ENCODE assay signal across 21 cellular contexts in the genomic region with DNA sequence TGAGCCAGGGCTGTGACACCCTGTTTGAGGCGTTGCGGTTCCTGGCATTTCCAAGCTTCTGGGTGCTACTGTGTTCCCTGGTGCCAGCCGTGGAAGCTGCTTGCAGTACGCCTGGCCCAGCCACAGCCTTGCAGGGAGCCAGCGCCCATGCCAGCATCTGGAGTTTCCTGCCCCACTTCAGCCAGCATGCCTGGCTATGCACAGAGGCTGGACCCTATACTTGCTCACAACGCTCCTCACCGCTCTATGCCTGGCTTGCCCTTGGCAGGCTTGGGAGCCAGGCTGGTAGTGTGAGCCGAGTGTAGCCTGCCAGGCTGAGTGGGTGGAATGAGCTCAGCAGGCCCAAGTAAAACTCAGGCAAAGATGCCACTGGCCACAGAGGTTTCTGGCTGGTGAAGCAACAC. TPM values are rescaled to one million over a fixed set of nuclear protein-coding genes. Genes with fewer than 3 reads are reported as not detected.
DNase-seq lines count a peak whose midpoint lies in the region; ATAC-seq, FAIRE-seq and TF ChIP-seq lines count a peak whose summit lies in the region.
"Had no signal": no experiment of that assay in that cellular context is flagged by ENCODE, and none has a peak within 500 bp of the region (broad histone marks: within the 10 kb centered on the region; RNA-seq: fewer than 3 reads in every experiment).

No MANE protein-coding gene starts in this region.

- H3K27me3 ChIP-seq in right lobe of liver (no peaks in the 10 kb centered on the region), HepG2 (ENCODE audit: control insufficient read depth in 1 of 2, insufficient read depth in 2 of 2, low read length in 2 of 2) (no peaks in the 10 kb centered on the region)
- H3K27me3 ChIP-seq: BLaER1, brain microvascular endothelial cell had no signal

- no peaks in the 10 kb centered on the region for H3K27me3 Mint-ChIP-seq in naive thymus-derived CD8-positive, alpha-beta T cell
- H3K27me3 Mint-ChIP-seq: activated naive CD8-positive, alpha-beta T cell treated with anti-CD3 and anti-CD28 coated beads for 36 hours; progenitor cell of endocrine pancreas had no signal

- in situ Hi-C loops in HepG2 (cut with HindIII; ENCODE audit: extremely low pct_ligation_motif_present, low pct_unique_long_range_greater_than_20kb) = no loop called here

- no peak overlapping the region for H3K4me2 ChIP-seq in HepG2 (ENCODE audit: low read depth, low read length)
- H3K4me2 ChIP-seq: BLaER1 had no signal

- H3K4me3 Mint-ChIP-seq in naive thymus-derived CD8-positive, alpha-beta T cell = no peak overlapping the region
- H3K4me3 Mint-ChIP-seq: activated naive CD8-positive, alpha-beta T cell treated with anti-CD3 and anti-CD28 coated beads for 36 hours; activated T-helper 1 cell treated with anti-CD3 and anti-CD28 coated beads, Interleukin-12 subunit alpha, Interleukin-12 subunit beta, Interleukin-2, Interleukin-4 antibody, amounts not matched to agents 30 ng/mL and 10 ng/mL and 1 ng/mL, durations not matched to agents 14 hours and 24 hours and 36 hours; nephron had no signal

- CTCF ChIA-PET in HepG2 (lab: Yijun Ruan, JAX; ENCODE audit: low intra/inter-chr PET ratio, low total read pairs) = no interaction called here

- H3K4me3 ChIP-seq in right lobe of liver (no peak overlapping the region), HepG2 (replicated peaks in 1 of 3; ENCODE audit: insufficient read depth in 1 of 3, low read depth in 2 of 3, low read length in 3 of 3) (no peak overlapping the region)
- H3K4me3 ChIP-seq: BLaER1, coronary artery had no signal

- peaks cover 0 to 16% (median 0%) of the 10 kb centered on the region in 9 donors for H3K9me3 Mint-ChIP-seq in naive thymus-derived CD8-positive, alpha-beta T cell
- H3K9me3 Mint-ChIP-seq: activated naive CD8-positive, alpha-beta T cell treated with anti-CD3 and anti-CD28 coated beads for 36 hours; activated T-helper 1 cell treated with anti-CD3 and anti-CD28 coated beads, Interleukin-12 subunit alpha, Interleukin-12 subunit beta, Interleukin-2, Interleukin-4 antibody, amounts not matched to agents 30 ng/mL and 10 ng/mL and 1 ng/mL, durations not matched to agents 14 hours and 24 hours and 36 hours had no signal

- H3K4me1 Mint-ChIP-seq in naive thymus-derived CD8-positive, alpha-beta T cell = no peaks in the 10 kb centered on the region
- H3K4me1 Mint-ChIP-seq: activated naive CD8-positive, alpha-beta T cell treated with anti-CD3 and anti-CD28 coated beads for 36 hours; nephron had no signal

- no peak for TF ChIP-seq CTCF in right lobe of liver (IDR thresholded peaks at IDR 0.05)
- TF ChIP-seq CTCF in HepG2 (CRISPR knock-in tag; IDR thresholded peaks at IDR 0.05) = no peak

- no peak overlapping the region for H3K9ac ChIP-seq in HepG2 (ENCODE audit: insufficient read depth, low read depth, low read length)
- H3K9ac ChIP-seq: BLaER1 had no signal

- ATAC-seq in right lobe of liver (peak in 3 of 4 donors; percentile 33 to 91 (median 36)), HepG2 (no peak), GM21576 (IDR thresholded peaks at IDR 0.05; ENCODE audit: unreplicated experiment) (no peak), HG02678 (IDR thresholded peaks at IDR 0.05; ENCODE audit: unreplicated experiment) (no peak)
- no peak for ATAC-seq in naive thymus-derived CD8-positive, alpha-beta T cell

- no peaks in the 10 kb centered on the region for H3K4me1 ChIP-seq in right lobe of liver
- peaks cover 7% of the 10 kb centered on the region for H3K4me1 ChIP-seq in HepG2 (ENCODE audit: insufficient read depth, low read length)
- H3K4me1 ChIP-seq: BLaER1 had no signal

- peaks cover 0 to 8% (median 0%) of the 10 kb centered on the region in 3 donors for H3K36me3 Mint-ChIP-seq in naive thymus-derived CD8-positive, alpha-beta T cell
- H3K36me3 Mint-ChIP-seq: activated naive CD8-positive, alpha-beta T cell treated with anti-CD3 and anti-CD28 coated beads for 36 hours had no signal

- TF ChIP-seq RAD21 in HepG2 (CRISPR knock-in tag; IDR thresholded peaks at IDR 0.05) = no peak

- DNase-seq in right lobe of liver = peak in 1 of 3 donors; percentile 29
- no peak for DNase-seq in HepG2 (ENCODE audit: low spot score)
- peak; percentile 21 for DNase-seq in glomerular visceral epithelial cell (ENCODE audit: extremely low spot score)
- DNase-seq in occipital lobe (lab: John Stamatoyannopoulos, UW) = peak; percentile 8
- DNase-seq in naive thymus-derived CD8-positive, alpha-beta T cell = no peak
- no peak for DNase-seq in NCI-H524 (lab: John Stamatoyannopoulos, UW)
- DNase-seq: activated CD4-positive, alpha-beta T cell treated with anti-CD3 and anti-CD28 coated beads for 4 hours; activated naive CD8-positive, alpha-beta T cell treated with anti-CD3 and anti-CD28 coated beads for 36 hours; brain microvascular endothelial cell; foreskin melanocyte; NCI-H2171 treated with DMSO at 0.1 percent for 48 hours; NCI-H69; SHP77; substantia nigra had no signal

- 68% methylated on average over 5 of the region's 8 CpGs for WGBS in right lobe of liver (ENCODE audit: insufficient coverage, low coverage, low lambda C conversion rate, missing lambda C conversion rate)
- no CpG with 5 or more reads among the region's 8 CpGs for whole genome bisulfite sequencing in HepG2 (ENCODE audit: low lambda C conversion rate)

- H3K9me3 ChIP-seq in right lobe of liver (no peaks in the 10 kb centered on the region), HepG2 (ENCODE audit: low read length) (no peaks in the 10 kb centered on the region)

- TF ChIP-seq EP300 in HepG2 (IDR thresholded peaks at IDR 0.05; ENCODE audit: low read depth in 2 of 2, low read length in 2 of 2) = no peak
- no peak for TF ChIP-seq EP300 in HepG2 (CRISPR knock-in tag; IDR thresholded peaks at IDR 0.05; ENCODE audit: borderline replicate concordance)

- no TSS peak for BruUV-seq in HepG2 (replicated peaks; lab: Mats Ljungman, UMichigan)

- POLR2A ChIA-PET in HepG2 (lab: Yijun Ruan, JAX) = no interaction called here
- POLR2A ChIA-PET in naive thymus-derived CD8-positive, alpha-beta T cell (lab: Charles Lee) = no interaction called here

- no peak overlapping the region for H2AFZ ChIP-seq in HepG2 (ENCODE audit: low read length)

- H3K36me3 ChIP-seq in right lobe of liver (no peaks in the 10 kb centered on the region), HepG2 (replicated peaks in 1 of 2; ENCODE audit: control insufficient read depth in 1 of 2, insufficient read depth in 2 of 2, low read length in 2 of 2) (no peaks in the 10 kb centered on the region; a peak in 1 of 5 replicates)
- H3K36me3 ChIP-seq: BLaER1, brain microvascular endothelial cell had no signal

- H3K79me2 ChIP-seq in HepG2 (ENCODE audit: insufficient read depth, low read length) = peaks cover 24% of the 10 kb centered on the region

- intact Hi-C loops in right lobe of liver (cut with DNase I) = no loop called here
- intact Hi-C loops in HepG2 (cut with micrococcal nuclease; ENCODE audit: unreplicated experiment) = no loop called here

- no peak for FAIRE-seq in HepG2 (lab: Jason Lieb, UNC)

- H3K27ac ChIP-seq in right lobe of liver (no peak overlapping the region), HepG2 (ENCODE audit: extremely low read length, insufficient read depth, low read length) (no peak overlapping the region)
- H3K27ac ChIP-seq: BLaER1, brain microvascular endothelial cell, coronary artery had no signal

- H3K27ac Mint-ChIP-seq in naive thymus-derived CD8-positive, alpha-beta T cell = no peak overlapping the region
- H3K27ac Mint-ChIP-seq: activated naive CD8-positive, alpha-beta T cell treated with anti-CD3 and anti-CD28 coated beads for 36 hours; activated T-helper 1 cell treated with anti-CD3 and anti-CD28 coated beads, Interleukin-12 subunit alpha, Interleukin-12 subunit beta, Interleukin-2, Interleukin-4 antibody, amounts not matched to agents 30 ng/mL and 10 ng/mL and 1 ng/mL, durations not matched to agents 14 hours and 24 hours and 36 hours; nephron; progenitor cell of endocrine pancreas had no signal

- TF ChIP-seq POLR2A in right lobe of liver (IDR thresholded peaks at IDR 0.05) = no peak
- TF ChIP-seq POLR2A in HepG2 (IDR thresholded peaks at IDR 0.05; ENCODE audit: insufficient read depth in 1 of 2, low read depth in 2 of 2, low read length in 2 of 2) = no peak

- no peaks in the 10 kb centered on the region for H4K20me1 ChIP-seq in HepG2 (ENCODE audit: insufficient read depth, low read length)
- H4K20me1 ChIP-seq: BLaER1 had no signal

TF ChIP-seq in HepG2, 621 proteins besides CTCF, POLR2A, EP300 and RAD21 (continues in another document):
- no peak for TF ChIP-seq MYC (CRISPR knock-in tag; IDR thresholded peaks at IDR 0.05; ENCODE audit: borderline replicate concordance)
- TF ChIP-seq KDM4B (CRISPR knock-in tag; IDR thresholded peaks at IDR 0.05) = no peak
- no peak for TF ChIP-seq ZNF672 (CRISPR knock-in tag; IDR thresholded peaks at IDR 0.05)
- no peak for TF ChIP-seq TEAD2 (CRISPR knock-in tag; IDR thresholded peaks at IDR 0.05)
- TF ChIP-seq ZNF382 (CRISPR knock-in tag; IDR thresholded peaks at IDR 0.05; ENCODE audit: borderline replicate concordance) = no peak
- TF ChIP-seq SAP130 (CRISPR knock-in tag; IDR thresholded peaks at IDR 0.05; ENCODE audit: low read depth) = no peak

RNA-seq across cellular contexts. Expression of a gene that starts 22.4 kb away (rescaled TPM):
- total RNA-seq in right lobe of liver (1 to 10 TPM; 3.6 to 9.7 (median 6.5) TPM), HepG2 (2016; rRNA removed; fragmentation: Illumina TruSeq; extraction: Trizol) (4.5 and 5.0 TPM in 2 replicates), occipital lobe (6.4 TPM)
- 7.8 and 9.2 TPM in 2 replicates for total RNA-seq in HepG2 (2016; cell fraction: cytosol; rRNA removed; fragmentation: Illumina TruSeq; extraction: Trizol; ENCODE audit: low read depth)
- total RNA-seq in HepG2 (2016; cell fraction: insoluble cytoplasmic fraction; rRNA removed; fragmentation: Illumina TruSeq; extraction: Trizol) = 3.7 and 4.6 TPM in 2 replicates
- 2.1 and 2.2 TPM in 2 replicates for total RNA-seq in HepG2 (2016; cell fraction: membrane; rRNA removed; fragmentation: Illumina TruSeq; extraction: Trizol)
- total RNA-seq in HepG2 (2016; cell fraction: nucleus; rRNA removed; fragmentation: Illumina TruSeq; extraction: Trizol) = 9.7 and 10.0 TPM in 2 replicates
- polyA plus RNA-seq in HepG2 (2011; rRNA removed) = 7.2 and 11.0 TPM in 2 replicates
- polyA plus RNA-seq in HepG2 (2011; cell fraction: cytosol; rRNA removed) = 5.8 and 7.3 TPM in 2 replicates
- 5.5 and 6.6 TPM in 2 replicates for polyA plus RNA-seq in HepG2 (2011; cell fraction: nucleus; rRNA removed)
- 4.5 and 5.6 TPM in 2 replicates for polyA plus RNA-seq in HepG2 (2012)
- 0.36 and 0.37 TPM in 2 replicates for polyA plus RNA-seq in HepG2 (2016; cell fraction: cytosol; fragmentation: Illumina TruSeq; extraction: Trizol; ENCODE audit: low read depth)
- 3.5 and 4.0 TPM in 2 replicates for polyA plus RNA-seq in HepG2 (2016; cell fraction: insoluble cytoplasmic fraction; fragmentation: Illumina TruSeq; extraction: Trizol; ENCODE audit: low read depth)
- polyA plus RNA-seq in HepG2 (2016; cell fraction: membrane; fragmentation: Illumina TruSeq; extraction: Trizol; ENCODE audit: low read depth) = 0.66 and 1.3 TPM in 2 replicates
- polyA plus RNA-seq in HepG2 (2016; cell fraction: nucleus; fragmentation: Illumina TruSeq; extraction: Trizol; ENCODE audit: insufficient read depth, low read depth) = 7.2 and 7.6 TPM in 2 replicates
- 22.2 and 33.9 TPM in 2 replicates for polyA minus RNA-seq in HepG2 (2011; rRNA and poly(A)+ RNA removed; ENCODE audit: low replicate concordance)
- polyA minus RNA-seq in HepG2 (2011; cell fraction: cytosol; rRNA and poly(A)+ RNA removed) = 6.5 and 9.2 TPM in 2 replicates
- polyA minus RNA-seq in HepG2 (2011; cell fraction: nucleus; rRNA and poly(A)+ RNA removed) = 20.6 and 23.2 TPM in 2 replicates
- total RNA-seq in naive thymus-derived CD8-positive, alpha-beta T cell = not detected
- not detected for polyA plus RNA-seq in naive thymus-derived CD8-positive, alpha-beta T cell
- total RNA-seq: activated naive CD8-positive, alpha-beta T cell treated with anti-CD3 and anti-CD28 coated beads for 36 hours; activated T-helper 1 cell treated with anti-CD3 and anti-CD28 coated beads, Interleukin-12 subunit alpha, Interleukin-12 subunit beta, Interleukin-2, Interleukin-4 antibody, amounts not matched to agents 30 ng/mL and 10 ng/mL and 1 ng/mL, durations not matched to agents 14 hours and 24 hours and 36 hours had no signal

Comparison
In these comparisons a context has a peak if more than half of its experiments do, and no peak if none do; other contexts are left out.
1. ATAC-seq: peak in right lobe of liver (3 of 4); none in HepG2 (single experiment), GM21576 (single experiment), naive thymus-derived CD8-positive, alpha-beta T cell (0 of 2) and HG02678 (single experiment).
2. DNase-seq: peak in glomerular visceral epithelial cell (single experiment) and occipital lobe (single experiment); none in HepG2 (single experiment), naive thymus-derived CD8-positive, alpha-beta T cell (0 of 10) and NCI-H524 (0 of 2).